8 cellular contexts compared by ENCODE assay signal in the genomic region with DNA sequence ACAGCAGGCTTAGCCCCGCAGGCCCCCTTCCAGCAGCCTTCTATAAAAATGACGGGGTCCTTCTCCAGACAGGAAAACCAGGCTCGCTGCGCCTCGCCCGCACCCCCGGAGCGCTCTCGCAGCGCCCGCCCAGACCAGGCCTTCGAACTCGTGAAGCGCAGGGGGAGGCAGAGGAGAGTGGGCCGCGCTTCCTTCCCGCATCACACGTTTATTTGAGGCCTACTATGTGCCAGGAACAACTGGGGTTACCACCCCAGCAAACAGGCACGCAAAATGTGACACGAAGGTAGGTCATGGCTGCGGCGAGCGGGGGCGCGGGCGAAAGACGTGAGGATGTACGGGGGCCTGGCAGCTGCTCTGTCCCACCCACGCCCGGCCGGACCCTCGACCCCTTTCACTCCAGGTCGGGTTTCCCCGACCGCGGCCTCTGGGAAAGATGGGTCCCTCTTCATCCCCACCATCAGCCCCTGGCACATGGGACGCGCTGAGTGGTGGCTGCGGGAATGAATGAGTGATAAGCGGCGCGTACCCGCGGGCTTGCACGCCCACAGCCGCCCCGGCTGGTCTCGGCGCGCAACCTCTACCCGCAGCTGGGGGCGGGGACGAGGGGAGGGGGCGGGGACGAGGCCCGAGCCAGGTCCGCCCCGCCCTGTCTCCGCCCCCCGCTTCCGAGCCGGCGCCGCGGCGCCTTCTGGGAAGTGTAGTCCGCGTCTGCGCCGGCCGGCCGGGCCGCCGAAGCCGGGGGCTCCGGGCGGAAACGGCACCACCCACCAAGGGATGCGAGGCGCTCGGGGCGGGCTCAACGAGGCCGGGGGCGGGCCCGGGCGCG. TPM values are rescaled to one million over a fixed set of nuclear protein-coding genes. Genes with fewer than 3 reads are reported as not detected.
A peak's percentile ranks its signal among the peaks of the same experiment; 100 is the strongest.
DNase-seq lines count a peak whose midpoint lies in the region; ATAC-seq and TF ChIP-seq lines count a peak whose summit lies in the region.

No MANE protein-coding gene starts in this region.

- peaks cover 0 to 7% (median 0%) of the 10 kb centered on the region in 4 donors for H3K9me3 ChIP-seq in right lobe of liver

- WGBS in right lobe of liver (ENCODE audit: insufficient coverage, low coverage, low lambda C conversion rate, missing lambda C conversion rate) = 20% methylated on average over 2 of the region's 88 CpGs

- DNase-seq in AG20443 (ENCODE audit: low spot score) = peak; percentile 98
- DNase-seq in NCI-H524 treated with DMSO at 0.1 percent for 48 hours (lab: John Stamatoyannopoulos, UW) = peak; percentile 17
- peak; percentile 95 for DNase-seq in activated CD4-positive, alpha-beta T cell treated with anti-CD3 and anti-CD28 coated beads, Interleukin-2, amount 50 U/mL, for 48 hours
- DNase-seq in dermis microvascular lymphatic vessel endothelial cell (ENCODE audit: low read depth in 2 of 2) = peak; percentile 67 to 90
- DNase-seq in right lobe of liver = peak; percentile 89 to 93 (median 92)
- peak; percentile 89 to 94 for DNase-seq in stimulated activated CD4-positive, alpha-beta T cell treated with anti-CD3 and anti-CD28 coated beads, Interleukin-2, amount 100 ng/mL, for 48 hours

- H3K4me3 ChIP-seq in right lobe of liver = peak overlapping the region; percentile 54 to 74 (median 54)

- ATAC-seq in GM19043 (IDR thresholded peaks at IDR 0.05; ENCODE audit: low read depth, unreplicated experiment) (peak; percentile 94), HG03378 (IDR thresholded peaks at IDR 0.05; ENCODE audit: unreplicated experiment) (peak; percentile 56), right lobe of liver (peak; percentile 97 to 99 (median 98))

- TF ChIP-seq POLR2A in right lobe of liver (IDR thresholded peaks at IDR 0.05) = no peak

- no peak for TF ChIP-seq CTCF in right lobe of liver (IDR thresholded peaks at IDR 0.05)

- H3K27ac ChIP-seq in right lobe of liver = peak overlapping the region in 1 of 3 donors; percentile 18

- H3K36me3 ChIP-seq in right lobe of liver = no peaks in the 10 kb centered on the region

- intact Hi-C loops in right lobe of liver (cut with DNase I) = no loop called here

- H3K27me3 ChIP-seq in right lobe of liver = no peaks in the 10 kb centered on the region

- peaks cover 0 to 8% (median 0%) of the 10 kb centered on the region in 4 donors for H3K4me1 ChIP-seq in right lobe of liver

RNA-seq across cellular contexts. Expression of a gene that starts 59.1 kb away (rescaled TPM):
- total RNA-seq in dermis microvascular lymphatic vessel endothelial cell = 4.5 and 8.0 TPM in 2 replicates
- total RNA-seq in right lobe of liver = 10 to 100 TPM in 1 of 6 experiments, 1 to 10 TPM in 5; 3.6 to 14.6 (median 5.8) TPM

Comparison
In these comparisons a context has a peak if more than half of its experiments do, and no peak if none do; other contexts are left out.
1. DNase-seq: peak in every context shown above with its lines; median percentile 98 in AG20443; 95 in activated CD4-positive, alpha-beta T cell treated with anti-CD3 and anti-CD28 coated beads, Interleukin-2, amount 50 U/mL, for 48 hours; 92 in right lobe of liver; 92 in stimulated activated CD4-positive, alpha-beta T cell treated with anti-CD3 and anti-CD28 coated beads, Interleukin-2, amount 100 ng/mL, for 48 hours; 78 in dermis microvascular lymphatic vessel endothelial cell; 17 in NCI-H524 treated with DMSO at 0.1 percent for 48 hours.